Comparison of ENCODE assay signal across 1 cellular context in the genomic region with DNA sequence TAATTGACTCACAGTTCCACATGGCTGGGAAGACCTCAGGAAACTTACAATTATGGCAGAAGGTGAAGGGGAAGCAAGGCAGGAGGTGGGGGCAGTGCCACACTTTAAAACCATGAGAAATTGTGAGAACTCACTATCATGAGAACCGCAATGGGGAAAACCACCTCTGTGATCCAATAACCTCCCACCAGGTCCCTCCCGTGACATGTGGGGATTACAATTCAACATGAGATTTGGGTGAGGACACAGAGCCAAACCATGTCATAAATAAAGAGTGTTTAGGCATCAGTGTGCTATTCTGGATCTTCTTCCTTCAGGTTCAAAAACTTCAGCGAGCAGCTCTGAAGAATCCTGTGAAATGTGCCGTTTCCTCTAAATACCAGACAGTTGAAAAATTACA.
TF ChIP-seq lines count a peak whose summit lies in the region.

No MANE protein-coding gene starts in this region.

TF ChIP-seq in endothelial cell of umbilical vein, 7 proteins besides CTCF, POLR2A, EP300 and RAD21:
- TF ChIP-seq GATA2 (IDR thresholded peaks at IDR 0.05; ENCODE audit: insufficient read depth, insufficient read length, low read depth, low read length) = no peak
- no peak for TF ChIP-seq EZH2 (IDR thresholded peaks at IDR 0.05; ENCODE audit: borderline replicate concordance, low read depth, low read length, severe bottlenecking)
- no peak for TF ChIP-seq JUN (IDR thresholded peaks at IDR 0.05; ENCODE audit: borderline replicate concordance, insufficient read depth, insufficient read length, low read depth)
- TF ChIP-seq, protein P1, sequence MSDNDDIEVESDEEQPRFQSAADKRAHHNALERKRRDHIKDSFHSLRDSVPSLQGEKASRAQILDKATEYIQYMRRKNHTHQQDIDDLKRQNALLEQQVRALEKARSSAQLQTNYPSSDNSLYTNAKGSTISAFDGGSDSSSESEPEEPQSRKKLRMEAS (IDR thresholded peaks at IDR 0.05; ENCODE audit: insufficient read depth, insufficient read length) = no peak
- no peak for TF ChIP-seq FOS (IDR thresholded peaks at IDR 0.05; ENCODE audit: borderline replicate concordance, insufficient read depth, low read length)
- no peak for TF ChIP-seq POLR2AphosphoS5 (IDR thresholded peaks at IDR 0.05; ENCODE audit: insufficient read depth, low read depth, low read length)
- no peak for TF ChIP-seq MYC (IDR thresholded peaks at IDR 0.05; ENCODE audit: low read depth, low read length)
